1 cellular context compared by ENCODE assay signal in genomic region chr10:121516071-121516470, GRCh38.
TF ChIP-seq lines count a peak whose summit lies in the region.

No MANE protein-coding gene starts in this region.

TF ChIP-seq in WTC11, 78 proteins besides CTCF, POLR2A, EP300 and RAD21 (continued from another document):
- TF ChIP-seq ATF2 (CRISPR knock-in tag; IDR thresholded peaks at IDR 0.05; ENCODE audit: borderline replicate concordance, low read depth) (no peak), GABPB1 (CRISPR knock-in tag; IDR thresholded peaks at IDR 0.05) (no peak), NR2C2 (CRISPR knock-in tag; IDR thresholded peaks at IDR 0.05) (no peak), HMGXB4 (CRISPR knock-in tag; IDR thresholded peaks at IDR 0.05) (no peak), IRF2 (CRISPR knock-in tag; IDR thresholded peaks at IDR 0.05; ENCODE audit: borderline replicate concordance, low read depth) (no peak), ZNF671 (CRISPR knock-in tag; IDR thresholded peaks at IDR 0.05) (no peak), CREB1 (CRISPR knock-in tag; IDR thresholded peaks at IDR 0.05) (no peak), SOX15 (CRISPR knock-in tag; IDR thresholded peaks at IDR 0.05) (no peak), FOXK1 (CRISPR knock-in tag; IDR thresholded peaks at IDR 0.05) (no peak)
